8 cellular contexts compared by ENCODE assay signal in genomic region chr15:85010472-85011209, GRCh38. TPM values are rescaled to one million over a fixed set of nuclear protein-coding genes. Genes with fewer than 3 reads are reported as not detected.
DNase-seq lines count a peak whose midpoint lies in the region; ATAC-seq and TF ChIP-seq lines count a peak whose summit lies in the region.
"Had no signal": no experiment of that assay in that cellular context is flagged by ENCODE, and none has a peak within 500 bp of the region (broad histone marks: within the 10 kb centered on the region; RNA-seq: fewer than 3 reads in every experiment).

No MANE protein-coding gene starts in this region.

- no peak for TF ChIP-seq POLR2A in thyroid gland (IDR thresholded peaks at IDR 0.05)

- H3K27me3 ChIP-seq in thoracic aorta (replicated peaks; ENCODE audit: insufficient read depth) (no peaks in the 10 kb centered on the region), thyroid gland (no peaks in the 10 kb centered on the region)

- peaks cover 39% of the 10 kb centered on the region for H3K4me1 ChIP-seq in HEK293 (ENCODE audit: control insufficient read depth, insufficient read depth, low read length)
- peaks cover 26 to 51% of the 10 kb centered on the region in 2 donors for H3K4me1 ChIP-seq in thoracic aorta (ENCODE audit: control insufficient read depth in 1 of 2, low read depth in 2 of 2)
- peaks cover 23 to 32% of the 10 kb centered on the region in 2 donors for H3K4me1 ChIP-seq in thyroid gland

- H3K4me3 Mint-ChIP-seq in activated naive CD8-positive, alpha-beta T cell treated with anti-CD3 and anti-CD28 coated beads, Interleukin-2, amount 50 U/mL, for 24 hours = no peak overlapping the region

- TF ChIP-seq CTCF in HEK293 (tag by site-specific recombination; IDR thresholded peaks at IDR 0.05) = no peak
- no peak for TF ChIP-seq CTCF in thoracic aorta (IDR thresholded peaks at IDR 0.05)
- TF ChIP-seq CTCF in thyroid gland (IDR thresholded peaks at IDR 0.05) = peak in 2 of 6 experiments; percentile 28 to 49

- no peak for ATAC-seq in activated naive CD8-positive, alpha-beta T cell treated with anti-CD3 and anti-CD28 coated beads, Interleukin-2, amount 50 U/mL, for 24 hours
- ATAC-seq in left lobe of liver (peak; percentile 42), thoracic aorta (ENCODE audit: insufficient number of reproducible peaks, low FRiP score, low read depth) (peak; percentile 86), GM21528 (IDR thresholded peaks at IDR 0.05; ENCODE audit: low FRiP score, unreplicated experiment) (no peak)

- CTCF ChIA-PET in HEK293 (lab: Yijun Ruan, JAX) = interaction anchor here (0.6 to 1.9 kb wide), 24 partner anchors 10 to 1714 kb away, joined by 3 to 10 read pairs (median 4); no protein-coding TSS in a partner anchor

- H3K4me3 ChIP-seq in HEK293 (ENCODE audit: low read depth, low read length) (no peak overlapping the region), thoracic aorta (peak overlapping the region; percentile 34), thyroid gland (replicated peaks in 1 of 3) (no peak overlapping the region)

- peaks cover 37% of the 10 kb centered on the region for H3K4me1 Mint-ChIP-seq in activated naive CD8-positive, alpha-beta T cell treated with anti-CD3 and anti-CD28 coated beads, Interleukin-2, amount 50 U/mL, for 24 hours

- H3K27me3 Mint-ChIP-seq in activated naive CD8-positive, alpha-beta T cell treated with anti-CD3 and anti-CD28 coated beads, Interleukin-2, amount 50 U/mL, for 24 hours = no peaks in the 10 kb centered on the region

- 26 to 50% methylated on average over 4 of the region's 4 CpGs for WGBS in thyroid gland, 2 donors

- no peak for DNase-seq in activated naive CD8-positive, alpha-beta T cell treated with anti-CD3 and anti-CD28 coated beads, Interleukin-2, amount 50 U/mL, for 24 hours
- no peak for DNase-seq in left lobe of liver (ENCODE audit: low spot score)
- DNase-seq in thoracic aorta (ENCODE audit: low spot score) = no peak
- no peak for DNase-seq in thyroid gland
- DNase-seq in stimulated activated CD8-positive, alpha-beta memory T cell treated with anti-CD3 and anti-CD28 coated beads, Interleukin-4, amount 100 ng/mL, for 48 hours = no peak
- DNase-seq: SHP77 had no signal

- no peaks in the 10 kb centered on the region for H3K9me3 Mint-ChIP-seq in activated naive CD8-positive, alpha-beta T cell treated with anti-CD3 and anti-CD28 coated beads, Interleukin-2, amount 50 U/mL, for 24 hours

- H3K27ac ChIP-seq in HEK293 (ENCODE audit: extremely low read depth, low read depth, low read length) = no peak overlapping the region
- H3K27ac ChIP-seq in thoracic aorta = peak overlapping the region; percentile 76 to 86
- no peak overlapping the region for H3K27ac ChIP-seq in thyroid gland

- peak overlapping the region; percentile 3 for H3K27ac Mint-ChIP-seq in activated naive CD8-positive, alpha-beta T cell treated with anti-CD3 and anti-CD28 coated beads, Interleukin-2, amount 50 U/mL, for 24 hours

- intact Hi-C loops in thyroid gland (cut with DNase I) = no loop called here

- POLR2A ChIA-PET in HEK293 (lab: Yijun Ruan, JAX) = interaction anchor here (0.5 kb wide), 1 partner anchor 29 kb away, joined by 3 read pairs; no protein-coding TSS in a partner anchor

- H3K9me3 ChIP-seq in HEK293 (ENCODE audit: control insufficient read depth, insufficient read depth, low read depth, low read length) = no peaks in the 10 kb centered on the region
- H3K9me3 ChIP-seq in thoracic aorta = no peaks in the 10 kb centered on the region
- no peaks in the 10 kb centered on the region for H3K9me3 ChIP-seq in thyroid gland

- peaks cover 5% of the 10 kb centered on the region for H3K36me3 Mint-ChIP-seq in activated naive CD8-positive, alpha-beta T cell treated with anti-CD3 and anti-CD28 coated beads, Interleukin-2, amount 50 U/mL, for 24 hours (ENCODE audit: low read depth)

- H3K36me3 ChIP-seq in HEK293 (ENCODE audit: control insufficient read depth in 2 of 2, insufficient read depth in 1 of 2, low read length in 2 of 2) = no peaks in the 10 kb centered on the region
- no peaks in the 10 kb centered on the region for H3K36me3 ChIP-seq in thoracic aorta
- H3K36me3 ChIP-seq in thyroid gland = no peaks in the 10 kb centered on the region

TF ChIP-seq in HEK293, 187 proteins besides CTCF, POLR2A, EP300 and RAD21 (continues in another document):
- TF ChIP-seq ZSCAN23 (tag by site-specific recombination; IDR thresholded peaks at IDR 0.05) (0 out of 2 replicates have a peak, but pooled peaks have one; percentile 29), ZNF335 (tag by site-specific recombination; conservative IDR thresholded peaks at IDR 0.05) (peak; percentile 43; the same call in 1 of the 2 replicates), ZNF513 (tag by site-specific recombination; IDR thresholded peaks at IDR 0.05) (no peak), ZBTB17 (tag by site-specific recombination; IDR thresholded peaks at IDR 0.05) (peak; percentile 54), GLIS1 (tag by site-specific recombination; IDR thresholded peaks at IDR 0.05) (peak; percentile 43), SP3 (tag by site-specific recombination; IDR thresholded peaks at IDR 0.05) (no peak), ZNF138 (tag by site-specific recombination; IDR thresholded peaks at IDR 0.05; ENCODE audit: borderline replicate concordance) (no peak), OSR2 (tag by site-specific recombination; IDR thresholded peaks at IDR 0.05) (peak; percentile 76), ZNF560 (tag by site-specific recombination; IDR thresholded peaks at IDR 0.05; ENCODE audit: borderline replicate concordance) (no peak), ZNF274 (IDR thresholded peaks at IDR 0.05; ENCODE audit: low read length) (no peak), ZNF274 (tag by site-specific recombination; IDR thresholded peaks at IDR 0.05; ENCODE audit: borderline replicate concordance) (no peak), ZNF211 (tag by site-specific recombination; IDR thresholded peaks at IDR 0.05; ENCODE audit: low read depth) (no peak), ZNF24 (tag by site-specific recombination; IDR thresholded peaks at IDR 0.05) (peak; percentile 67; the same call in 1 of the 2 replicates), ZNF629 (tag by site-specific recombination; IDR thresholded peaks at IDR 0.05) (peak; percentile 76), IKZF3 (tag by site-specific recombination; IDR thresholded peaks at IDR 0.05) (peak; percentile 68), ZEB2 (tag by site-specific recombination; IDR thresholded peaks at IDR 0.05) (peak; percentile 43), ZNF707 (tag by site-specific recombination; IDR thresholded peaks at IDR 0.05) (no peak), ZNF558 (tag by site-specific recombination; IDR thresholded peaks at IDR 0.05) (0 out of 2 replicates have a peak, but pooled peaks have one; percentile 39), TCF7L2 (IDR thresholded peaks at IDR 0.05; ENCODE audit: borderline replicate concordance, low read depth, low read length) (peak; percentile 86), SP2 (tag by site-specific recombination; IDR thresholded peaks at IDR 0.05) (peak; percentile 27), TSHZ1 (tag by site-specific recombination; IDR thresholded peaks at IDR 0.05; ENCODE audit: borderline replicate concordance) (no peak), EGR2 (tag by site-specific recombination; IDR thresholded peaks at IDR 0.05; ENCODE audit: low read depth) (peak; percentile 30; the same call in 1 of the 2 replicates), ZNF768 (tag by site-specific recombination; IDR thresholded peaks at IDR 0.05) (no peak), ZBTB48 (tag by site-specific recombination; IDR thresholded peaks at IDR 0.05) (peak; percentile 84), ZNF596 (tag by site-specific recombination; IDR thresholded peaks at IDR 0.05) (no peak), ZNF654 (tag by site-specific recombination; IDR thresholded peaks at IDR 0.05; ENCODE audit: low read depth) (peak; percentile 44), ZNF621 (tag by site-specific recombination; IDR thresholded peaks at IDR 0.05) (no peak)

RNA-seq across cellular contexts. Expression of gene PDE8A, which starts 29.0 kb away (rescaled TPM):
- total RNA-seq in left lobe of liver (33.1 TPM), thoracic aorta (10 to 100 TPM; 35.1 to 43.7 TPM), thyroid gland (10 to 100 TPM; 31.6 to 52.1 (median 35.2) TPM)

Comparison
In these comparisons a context has a peak if more than half of its experiments do, and no peak if none do; other contexts are left out.
1. H3K27ac ChIP-seq: peak in thoracic aorta (2 of 2); none in HEK293 (single experiment) and thyroid gland (0 of 3).
2. ATAC-seq: peak in left lobe of liver (single experiment) and thoracic aorta (single experiment); none in activated naive CD8-positive, alpha-beta T cell treated with anti-CD3 and anti-CD28 coated beads, Interleukin-2, amount 50 U/mL, for 24 hours (single experiment) and GM21528 (single experiment).